ENCODE assay signal across 9 cellular contexts in genomic region chr1:112079446-112079845, GRCh38.
"Had no signal": no experiment of that assay in that cellular context is flagged by ENCODE, and none has a peak within 500 bp of the region (broad histone marks: within the 10 kb centered on the region; RNA-seq: fewer than 3 reads in every experiment).

No MANE protein-coding gene starts in this region.

- ATAC-seq: HCT116, HepG2 had no signal

- H3K9ac ChIP-seq: GM23248 had no signal

- DNase-seq: GM23248, GOT3, H7, HFFc6, KBM-7 had no signal

- H3K27ac ChIP-seq: GM23248, HL-60 had no signal

- H3K36me3 ChIP-seq: HAP-1 had no signal

- H3K9me3 ChIP-seq: HAP-1 had no signal

- H2AFZ ChIP-seq: GM23248 had no signal

- H3K4me3 ChIP-seq: GM23248, HAP-1 had no signal

- H3K4me1 ChIP-seq: HAP-1 had no signal
